ENCODE assay signal across 8 cellular contexts in the genomic region with DNA sequence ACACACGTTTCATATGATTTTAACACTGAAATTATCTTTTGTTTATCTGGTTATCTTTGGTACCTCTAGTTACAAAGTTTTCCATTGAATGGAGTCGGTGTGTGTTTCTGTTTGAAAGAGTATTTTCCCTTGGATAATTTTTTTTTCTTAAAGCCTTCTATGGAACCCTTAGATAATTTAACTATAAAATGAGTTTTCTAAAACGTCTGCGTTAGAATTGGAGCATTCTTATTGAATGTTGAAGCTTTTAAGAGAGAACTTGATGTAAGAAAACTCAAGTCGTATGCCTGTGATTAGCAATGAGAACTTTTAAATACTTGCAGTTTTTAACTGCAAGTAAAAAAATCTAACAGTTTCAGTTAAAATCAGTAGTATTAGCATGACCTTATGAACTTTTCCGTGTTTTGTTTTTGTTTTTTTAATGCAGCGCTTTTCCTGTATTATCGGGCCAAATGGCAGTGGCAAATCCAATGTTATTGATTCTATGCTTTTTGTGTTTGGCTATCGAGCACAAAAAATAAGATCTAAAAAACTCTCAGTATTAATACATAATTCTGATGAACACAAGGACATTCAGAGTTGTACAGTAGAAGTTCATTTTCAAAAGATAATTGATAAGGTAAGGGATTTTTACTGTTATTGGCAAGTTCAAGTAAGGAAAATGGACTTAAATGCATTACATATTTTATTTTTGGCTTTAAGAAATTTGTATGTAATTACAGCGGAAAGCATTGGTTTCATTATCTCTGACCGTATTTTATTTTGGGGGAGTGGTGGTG.
DNase-seq lines count a peak whose midpoint lies in the region; ATAC-seq and TF ChIP-seq lines count a peak whose summit lies in the region.

No MANE protein-coding gene starts in this region.

- peaks cover 14% of the 10 kb centered on the region for H3K4me1 ChIP-seq in effector memory CD4-positive, alpha-beta T cell (ENCODE audit: control insufficient read depth, insufficient read depth, low read length, poor library complexity, severe bottlenecking)
- H3K4me1 ChIP-seq in neuron (ENCODE audit: insufficient read depth, low read length): peaks cover 45% of the 10 kb centered on the region

- peaks cover 4% of the 10 kb centered on the region for H3K27me3 ChIP-seq in effector memory CD4-positive, alpha-beta T cell (replicated peaks; ENCODE audit: control insufficient read depth, insufficient read depth, low read length, poor library complexity, severe bottlenecking)
- no peaks in the 10 kb centered on the region for H3K27me3 ChIP-seq in neuron (ENCODE audit: insufficient read depth, low read length)

- H3K27ac ChIP-seq in effector memory CD4-positive, alpha-beta T cell (ENCODE audit: insufficient read depth, low read length, poor library complexity, severe bottlenecking): no peak overlapping the region

- DNase-seq in EH (ENCODE audit: low read depth): peak; percentile 25
- DNase-seq in NAMALWA (ENCODE audit: low spot score): peak; percentile 13
- no peak for DNase-seq in effector memory CD4-positive, alpha-beta T cell
- DNase-seq in GM10266 (ENCODE audit: extremely low spot score): no peak
- DNase-seq in activated CD4-positive, alpha-beta T cell treated with anti-CD3 and anti-CD28 coated beads for 48 hours: no peak

- H3K4me3 ChIP-seq in effector memory CD4-positive, alpha-beta T cell (ENCODE audit: insufficient read depth, low read depth, low read length, poor library complexity, severe bottlenecking): peak overlapping the region; percentile 25
- H3K4me3 ChIP-seq in neuron (ENCODE audit: low read length): peak overlapping the region; percentile 100

- ATAC-seq in GM21619 (IDR thresholded peaks at IDR 0.05; ENCODE audit: unreplicated experiment) (no peak), HG03095 (IDR thresholded peaks at IDR 0.05; ENCODE audit: unreplicated experiment) (no peak)

- TF ChIP-seq CTCF in GM10266 (IDR thresholded peaks at IDR 0.05; ENCODE audit: control insufficient read depth, insufficient read depth, low read depth, missing control alignments): no peak

- no peaks in the 10 kb centered on the region for H3K9me3 ChIP-seq in effector memory CD4-positive, alpha-beta T cell (ENCODE audit: control insufficient read depth, low read length)
- no peaks in the 10 kb centered on the region for H3K9me3 ChIP-seq in neuron (ENCODE audit: low read length)

- H2AFZ ChIP-seq in neuron (ENCODE audit: low read depth, low read length): no peak overlapping the region

- no peaks in the 10 kb centered on the region for H3K36me3 ChIP-seq in effector memory CD4-positive, alpha-beta T cell (ENCODE audit: control insufficient read depth, insufficient read depth, low read length)
- H3K36me3 ChIP-seq in neuron (ENCODE audit: insufficient read depth, low read length): peaks cover 38% of the 10 kb centered on the region

Comparison
In these comparisons a context has a peak if more than half of its experiments do, and no peak if none do; other contexts are left out.
1. DNase-seq: peak in EH (single experiment) and NAMALWA (single experiment); none in effector memory CD4-positive, alpha-beta T cell (0 of 3), GM10266 (single experiment) and activated CD4-positive, alpha-beta T cell treated with anti-CD3 and anti-CD28 coated beads for 48 hours (single experiment).